In genomic region chr1:164360265-164360664, GRCh38 we compare ENCODE assay signal across 29 cellular contexts.
"Had no signal": no experiment of that assay in that cellular context is flagged by ENCODE, and none has a peak within 500 bp of the region (broad histone marks: within the 10 kb centered on the region; RNA-seq: fewer than 3 reads in every experiment).

No MANE protein-coding gene starts in this region.

- H3K27ac Mint-ChIP-seq: stimulated activated effector memory CD8-positive, alpha-beta T cell treated with anti-CD3 and anti-CD28 coated beads, Interleukin-12 subunit alpha, Interleukin-12 subunit beta, amount 100 ng/mL, for 72 hours; stimulated activated memory B cell treated with anti-CD40 and anti-IgM and Interleukin-4, amounts not matched to agents 10 μg/mL and 1 μg/mL and 100 μg/mL, for 72 hours; stimulated activated naive B cell treated with anti-CD40 and anti-IgM and Interleukin-4, amounts not matched to agents 10 μg/mL and 1 μg/mL and 100 μg/mL, for 72 hours; stimulated activated naive CD8-positive, alpha-beta T cell treated with anti-CD3 and anti-CD28 coated beads, Interleukin-15, amount 100 ng/mL, for 72 hours; stimulated activated naive CD8-positive, alpha-beta T cell treated with anti-CD3 and anti-CD28 coated beads, Interleukin-15, Interleukin-2, amounts not matched to agents 100 ng/mL and 50 ng/mL, for 24 hours; type B pancreatic cell had no signal

- H3K4me3 ChIP-seq: stomach, suprapubic skin, testis, thoracic aorta, thyroid gland, tibial artery, tibial nerve, transverse colon, upper lobe of left lung, upper lobe of right lung, uterus, vagina had no signal

- H3K4me1 Mint-ChIP-seq: stimulated activated effector memory CD8-positive, alpha-beta T cell treated with anti-CD3 and anti-CD28 coated beads, Interleukin-12 subunit alpha, Interleukin-12 subunit beta, amount 100 ng/mL, for 72 hours; stimulated activated memory B cell treated with anti-CD40 and anti-IgM and Interleukin-4, amounts not matched to agents 10 μg/mL and 1 μg/mL and 100 μg/mL, for 72 hours; stimulated activated naive B cell treated with anti-CD40 and anti-IgM and Interleukin-4, amounts not matched to agents 10 μg/mL and 1 μg/mL and 100 μg/mL, for 72 hours; stimulated activated naive CD8-positive, alpha-beta T cell treated with anti-CD3 and anti-CD28 coated beads, Interleukin-15, amount 100 ng/mL, for 72 hours had no signal

- H3K27ac ChIP-seq: stomach, suprapubic skin, testis, thoracic aorta, thyroid gland, tibial artery, tibial nerve, transverse colon, upper lobe of left lung, upper lobe of right lung, uterus, vagina had no signal

- H3K9me3 ChIP-seq: stomach, suprapubic skin, testis, thoracic aorta, thyroid gland, transverse colon, upper lobe of left lung, upper lobe of right lung, uterus, vagina had no signal

- H3K27me3 ChIP-seq: stomach, suprapubic skin, testis, thyroid gland, tibial artery, tibial nerve, transverse colon, upper lobe of left lung, upper lobe of right lung, uterus, vagina had no signal

- FAIRE-seq: urothelium cell line had no signal

- ATAC-seq: stimulated activated effector memory CD8-positive, alpha-beta T cell treated with anti-CD3 and anti-CD28 coated beads, Interleukin-12 subunit alpha, Interleukin-12 subunit beta, amount 100 ng/mL, for 72 hours; stimulated activated memory B cell treated with anti-CD40 and anti-IgM and Interleukin-4, amounts not matched to agents 10 μg/mL and 1 μg/mL and 100 μg/mL, for 72 hours; stimulated activated naive B cell treated with anti-CD40 and anti-IgM and Interleukin-4, amounts not matched to agents 10 μg/mL and 1 μg/mL and 100 μg/mL, for 72 hours; stimulated activated naive CD8-positive, alpha-beta T cell treated with anti-CD3 and anti-CD28 coated beads, Interleukin-15, amount 100 ng/mL, for 72 hours; stimulated activated naive CD8-positive, alpha-beta T cell treated with anti-CD3 and anti-CD28 coated beads, Interleukin-15, Interleukin-2, amounts not matched to agents 100 U/mL and 50 U/mL, for 24 hours; upper lobe of right lung had no signal

- H3K36me3 Mint-ChIP-seq: stimulated activated effector memory CD8-positive, alpha-beta T cell treated with anti-CD3 and anti-CD28 coated beads, Interleukin-12 subunit alpha, Interleukin-12 subunit beta, amount 100 ng/mL, for 72 hours; stimulated activated memory B cell treated with anti-CD40 and anti-IgM and Interleukin-4, amounts not matched to agents 10 μg/mL and 1 μg/mL and 100 μg/mL, for 72 hours; stimulated activated naive B cell treated with anti-CD40 and anti-IgM and Interleukin-4, amounts not matched to agents 10 μg/mL and 1 μg/mL and 100 μg/mL, for 72 hours; type B pancreatic cell had no signal

- DNase-seq: stimulated activated CD4-positive, alpha-beta T cell treated with anti-CD3 and anti-CD28 coated beads, Interleukin-2, amount 100 ng/mL, for 48 hours; stimulated activated CD4-positive, alpha-beta T cell treated with anti-CD3 and anti-CD28 coated beads, Interleukin-4, amount 100 ng/mL, for 1 hour; stimulated activated CD4-positive, alpha-beta T cell treated with anti-CD3 and anti-CD28 coated beads, Interleukin-4, amount 100 ng/mL, for 24 hours; stimulated activated CD4-positive, alpha-beta T cell treated with anti-CD3 and anti-CD28 coated beads, Interleukin-4, amount 100 ng/mL, for 4 hours; stimulated activated CD8-positive, alpha-beta memory T cell treated with anti-CD3 and anti-CD28 coated beads, Interleukin-4, amount 100 ng/mL, for 48 hours; stimulated activated naive B cell treated with anti-CD40 and anti-IgM and Interleukin-4, amounts not matched to agents 10 μg/mL and 1 μg/mL and 100 μg/mL, for 72 hours; stimulated activated naive CD4-positive, alpha-beta T cell; stimulated activated naive CD4-positive, alpha-beta T cell treated with Interleukin-2 at 50 U/mL for 16 hours; stimulated activated naive CD8-positive, alpha-beta T cell treated with anti-CD3 and anti-CD28 coated beads, Interleukin-15, amount 100 ng/mL, for 72 hours; stimulated activated naive CD8-positive, alpha-beta T cell treated with anti-CD3 and anti-CD28 coated beads, Interleukin-15, Interleukin-2, amounts not matched to agents 100 U/mL and 50 U/mL, for 24 hours; stomach; substantia nigra; testis; thyroid gland; tibial artery; transverse colon; trophoblast cell; upper lobe of left lung; upper lobe of right lung; uterus had no signal

- H3K36me3 ChIP-seq: stomach, suprapubic skin, thoracic aorta, thyroid gland, tibial artery, tibial nerve, transverse colon, upper lobe of left lung, upper lobe of right lung, uterus, vagina had no signal

- H3K4me3 Mint-ChIP-seq: stimulated activated effector memory CD8-positive, alpha-beta T cell treated with anti-CD3 and anti-CD28 coated beads, Interleukin-12 subunit alpha, Interleukin-12 subunit beta, amount 100 ng/mL, for 72 hours; stimulated activated memory B cell treated with anti-CD40 and anti-IgM and Interleukin-4, amounts not matched to agents 10 μg/mL and 1 μg/mL and 100 μg/mL, for 72 hours; stimulated activated naive B cell treated with anti-CD40 and anti-IgM and Interleukin-4, amounts not matched to agents 10 μg/mL and 1 μg/mL and 100 μg/mL, for 72 hours; stimulated activated naive CD8-positive, alpha-beta T cell treated with anti-CD3 and anti-CD28 coated beads, Interleukin-15, amount 100 ng/mL, for 72 hours; stimulated activated naive CD8-positive, alpha-beta T cell treated with anti-CD3 and anti-CD28 coated beads, Interleukin-15, Interleukin-2, amounts not matched to agents 100 ng/mL and 50 ng/mL, for 24 hours; type B pancreatic cell had no signal

- H3K4me1 ChIP-seq: stomach, suprapubic skin, testis, tibial artery, tibial nerve, upper lobe of left lung, upper lobe of right lung, uterus, vagina had no signal

- H3K27me3 Mint-ChIP-seq: stimulated activated memory B cell treated with anti-CD40 and anti-IgM and Interleukin-4, amounts not matched to agents 10 μg/mL and 1 μg/mL and 100 μg/mL, for 72 hours; stimulated activated naive B cell treated with anti-CD40 and anti-IgM and Interleukin-4, amounts not matched to agents 10 μg/mL and 1 μg/mL and 100 μg/mL, for 72 hours; stimulated activated naive CD8-positive, alpha-beta T cell treated with anti-CD3 and anti-CD28 coated beads, Interleukin-15, amount 100 ng/mL, for 72 hours; stimulated activated naive CD8-positive, alpha-beta T cell treated with anti-CD3 and anti-CD28 coated beads, Interleukin-15, Interleukin-2, amounts not matched to agents 100 ng/mL and 50 ng/mL, for 24 hours; type B pancreatic cell had no signal
